In genomic region chr13:68905186-68905585, GRCh38 we compare ENCODE assay signal across 3 cellular contexts.
"Had no signal": no experiment of that assay in that cellular context is flagged by ENCODE, and none has a peak within 500 bp of the region (broad histone marks: within the 10 kb centered on the region; RNA-seq: fewer than 3 reads in every experiment).

No MANE protein-coding gene starts in this region.

- ATAC-seq: GM12878 had no signal

- H3K4me3 ChIP-seq: GM12878 had no signal

- DNase-seq: GDM1, GF-D8 had no signal
